In genomic region chr18:41954827-41955613, GRCh38 we compare ENCODE assay signal across 1 cellular context.
A peak's percentile ranks its signal among the peaks of the same experiment; 100 is the strongest.
TF ChIP-seq lines count a peak whose summit lies in the region.

Gene PIK3C3 (plus strand): TSS chr18:41955234. CDS start chr18:41955292, 58 bp downstream.

TF ChIP-seq in A549, 52 proteins besides CTCF, POLR2A, EP300 and RAD21 (continued from another document):
- TF ChIP-seq ATOH8 (CRISPR knock-in tag; IDR thresholded peaks at IDR 0.05; ENCODE audit: low read depth), result no peak
- TF ChIP-seq, protein P1, sequence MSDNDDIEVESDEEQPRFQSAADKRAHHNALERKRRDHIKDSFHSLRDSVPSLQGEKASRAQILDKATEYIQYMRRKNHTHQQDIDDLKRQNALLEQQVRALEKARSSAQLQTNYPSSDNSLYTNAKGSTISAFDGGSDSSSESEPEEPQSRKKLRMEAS (IDR thresholded peaks at IDR 0.05), result peak; percentile 35
- TF ChIP-seq MAFK (IDR thresholded peaks at IDR 0.05; ENCODE audit: partially characterized antibody), result peak; percentile 34
- no peak for TF ChIP-seq FOSB (CRISPR knock-in tag; IDR thresholded peaks at IDR 0.05)
- TF ChIP-seq RFX5 (IDR thresholded peaks at IDR 0.05), result no peak
